ENCODE assay signal across 11 cellular contexts in genomic region chr5:64210866-64211265, GRCh38. TPM values are rescaled to one million over a fixed set of nuclear protein-coding genes. Genes with fewer than 3 reads are reported as not detected.
A peak's percentile ranks its signal among the peaks of the same experiment; 100 is the strongest.
DNase-seq lines count a peak whose midpoint lies in the region; ATAC-seq and TF ChIP-seq lines count a peak whose summit lies in the region.
"Had no signal": no experiment of that assay in that cellular context is flagged by ENCODE, and none has a peak within 500 bp of the region (broad histone marks: within the 10 kb centered on the region; RNA-seq: fewer than 3 reads in every experiment).

No MANE protein-coding gene starts in this region.

- peaks cover 11% of the 10 kb centered on the region for H3K4me1 Mint-ChIP-seq in HFFc6 (ENCODE audit: low read depth)
- H3K4me1 Mint-ChIP-seq in activated naive CD8-positive, alpha-beta T cell treated with anti-CD3 and anti-CD28 coated beads for 36 hours = no peaks in the 10 kb centered on the region
- H3K4me1 Mint-ChIP-seq: B cell had no signal

- in situ Hi-C loops in astrocyte of the spinal cord (cut with HindIII; ENCODE audit: low sequenced_read_pairs) = no loop called here

- no peak for ATAC-seq in GM18907 (IDR thresholded peaks at IDR 0.05; ENCODE audit: unreplicated experiment)

- DNase-seq in A172 (ENCODE audit: low spot score) (peak; percentile 83), HFFc6 (peak; percentile 73), astrocyte of the spinal cord (ENCODE audit: low read depth, low spot score) (peak; percentile 84), iPS DF 19.7 (ENCODE audit: low read depth, low spot score) (peak; percentile 12), NCI-H2081 (lab: John Stamatoyannopoulos, UW) (no peak)
- no peak for DNase-seq in activated CD8-positive, alpha-beta memory T cell treated with anti-CD3 and anti-CD28 coated beads, Interleukin-2, amount 50 U/mL, for 4 hours
- DNase-seq in activated naive CD8-positive, alpha-beta T cell treated with anti-CD3 and anti-CD28 coated beads for 36 hours = no peak
- DNase-seq: stimulated activated CD4-positive, alpha-beta T cell treated with anti-CD3 and anti-CD28 coated beads, Interleukin-15, amount 100 ng/mL, for 24 hours had no signal

- no peaks in the 10 kb centered on the region for H3K9me3 Mint-ChIP-seq in HFFc6
- peaks cover 1% of the 10 kb centered on the region for H3K9me3 Mint-ChIP-seq in activated naive CD8-positive, alpha-beta T cell treated with anti-CD3 and anti-CD28 coated beads for 36 hours
- H3K9me3 Mint-ChIP-seq: stimulated activated naive CD8-positive, alpha-beta T cell treated with anti-CD3 and anti-CD28 coated beads, Interleukin-15, Interleukin-2, amounts not matched to agents 100 ng/mL and 50 ng/mL, for 24 hours had no signal

- no peaks in the 10 kb centered on the region for H3K36me3 Mint-ChIP-seq in HFFc6 (ENCODE audit: low read depth)
- no peaks in the 10 kb centered on the region for H3K36me3 Mint-ChIP-seq in activated naive CD8-positive, alpha-beta T cell treated with anti-CD3 and anti-CD28 coated beads for 36 hours

- H3K4me3 ChIP-seq in astrocyte of the spinal cord (ENCODE audit: low read depth, low read length) = no peak overlapping the region

- no peaks in the 10 kb centered on the region; the same call in 1 of the 2 replicates for H3K27me3 Mint-ChIP-seq in HFFc6 (ENCODE audit: insufficient read depth)
- no peaks in the 10 kb centered on the region for H3K27me3 Mint-ChIP-seq in activated naive CD8-positive, alpha-beta T cell treated with anti-CD3 and anti-CD28 coated beads for 36 hours
- H3K27me3 Mint-ChIP-seq: stimulated activated naive CD8-positive, alpha-beta T cell treated with anti-CD3 and anti-CD28 coated beads, Interleukin-15, Interleukin-2, amounts not matched to agents 100 ng/mL and 50 ng/mL, for 24 hours had no signal

- H3K27ac Mint-ChIP-seq in HFFc6 = no peak overlapping the region
- H3K27ac Mint-ChIP-seq in activated naive CD8-positive, alpha-beta T cell treated with anti-CD3 and anti-CD28 coated beads for 36 hours = no peak overlapping the region
- H3K27ac Mint-ChIP-seq: B cell; stimulated activated naive CD8-positive, alpha-beta T cell treated with anti-CD3 and anti-CD28 coated beads, Interleukin-15, Interleukin-2, amounts not matched to agents 100 ng/mL and 50 ng/mL, for 24 hours had no signal

- no peak overlapping the region for H3K4me3 Mint-ChIP-seq in HFFc6
- no peak overlapping the region for H3K4me3 Mint-ChIP-seq in activated naive CD8-positive, alpha-beta T cell treated with anti-CD3 and anti-CD28 coated beads for 36 hours
- H3K4me3 Mint-ChIP-seq: B cell; stimulated activated naive CD8-positive, alpha-beta T cell treated with anti-CD3 and anti-CD28 coated beads, Interleukin-15, Interleukin-2, amounts not matched to agents 100 ng/mL and 50 ng/mL, for 24 hours had no signal

- TF ChIP-seq CTCF in HFFc6 (IDR thresholded peaks at IDR 0.05) (no peak), astrocyte of the spinal cord (IDR thresholded peaks at IDR 0.05; ENCODE audit: low read depth, low read length) (no peak)

RNA-seq across cellular contexts. Expression of gene RNF180, which starts 45.2 kb away (rescaled TPM):
- 0.48 and 0.96 TPM in 2 replicates for total RNA-seq in A172 (2014; rRNA removed; shearing (Covaris generic))
- total RNA-seq in HFFc6 (2021; fragmentation: NEBNext Ultra II Directional; extraction: Animal tissue kit (Norgen Biotek cat#: 25700)) = not detected
- total RNA-seq in activated naive CD8-positive, alpha-beta T cell treated with anti-CD3 and anti-CD28 coated beads for 36 hours = not detected
- total RNA-seq: B cell had no signal

Comparison
In these comparisons a context has a peak if more than half of its experiments do, and no peak if none do; other contexts are left out.
1. DNase-seq: peak in A172 (single experiment), HFFc6 (single experiment), astrocyte of the spinal cord (single experiment) and iPS DF 19.7 (single experiment); none in activated CD8-positive, alpha-beta memory T cell treated with anti-CD3 and anti-CD28 coated beads, Interleukin-2, amount 50 U/mL, for 4 hours (single experiment), NCI-H2081 (0 of 2) and activated naive CD8-positive, alpha-beta T cell treated with anti-CD3 and anti-CD28 coated beads for 36 hours (single experiment).